ENCODE assay signal across 8 cellular contexts in genomic region chr15:21718108-21718507, GRCh38.
DNase-seq lines count a peak whose midpoint lies in the region; ATAC-seq lines count a peak whose summit lies in the region.
"Not testable (repeated sequence)": the region's sequence is repeated elsewhere in the genome, so short reads cannot be mapped to it uniquely, and the experiment has no call there.

No MANE protein-coding gene starts in this region.

- H3K36me3 Mint-ChIP-seq in activated naive CD8-positive, alpha-beta T cell treated with anti-CD3 and anti-CD28 coated beads, Interleukin-2, amount 10 ng/mL, durations not matched to agents 7 days and 5 days: not testable (repeated sequence)

- POLR2A ChIA-PET in activated naive CD8-positive, alpha-beta T cell treated with anti-CD3 and anti-CD28 coated beads, Interleukin-2, amount 10 ng/mL, durations not matched to agents 7 days and 5 days (lab: Charles Lee): not testable (repeated sequence)

- not testable (repeated sequence) for H3K4me1 Mint-ChIP-seq in activated naive CD8-positive, alpha-beta T cell treated with anti-CD3 and anti-CD28 coated beads, Interleukin-2, amount 10 ng/mL, durations not matched to agents 7 days and 5 days

- not testable (repeated sequence) for DNase-seq in activated naive CD8-positive, alpha-beta T cell treated with anti-CD3 and anti-CD28 coated beads, Interleukin-2, amount 10 ng/mL, durations not matched to agents 7 days and 5 days; stimulated activated naive CD8-positive, alpha-beta T cell treated with anti-CD3 and anti-CD28 coated beads, Interleukin-15, Interleukin-2, amounts not matched to agents 100 U/mL and 50 U/mL, for 24 hours

- H3K4me3 Mint-ChIP-seq in activated naive CD8-positive, alpha-beta T cell treated with anti-CD3 and anti-CD28 coated beads, Interleukin-2, amount 10 ng/mL, durations not matched to agents 7 days and 5 days: not testable (repeated sequence)

- H3K27me3 Mint-ChIP-seq in activated naive CD8-positive, alpha-beta T cell treated with anti-CD3 and anti-CD28 coated beads, Interleukin-2, amount 10 ng/mL, durations not matched to agents 7 days and 5 days: not testable (repeated sequence)

- not testable (repeated sequence) for H3K9me3 Mint-ChIP-seq in activated naive CD8-positive, alpha-beta T cell treated with anti-CD3 and anti-CD28 coated beads, Interleukin-2, amount 10 ng/mL, durations not matched to agents 7 days and 5 days

- ATAC-seq in GM18511 (IDR thresholded peaks at IDR 0.05; ENCODE audit: unreplicated experiment) (peak; percentile 80), GM19351 (IDR thresholded peaks at IDR 0.05; ENCODE audit: unreplicated experiment) (peak; percentile 76), GM21528 (IDR thresholded peaks at IDR 0.05; ENCODE audit: low FRiP score, unreplicated experiment) (peak; percentile 83), HG02840 (IDR thresholded peaks at IDR 0.05; ENCODE audit: low FRiP score, unreplicated experiment) (peak; percentile 66), HG03103 (IDR thresholded peaks at IDR 0.05; ENCODE audit: low read depth, unreplicated experiment) (peak; percentile 73), HG03521 (IDR thresholded peaks at IDR 0.05; ENCODE audit: unreplicated experiment) (peak; percentile 78)
- ATAC-seq in activated naive CD8-positive, alpha-beta T cell treated with anti-CD3 and anti-CD28 coated beads, Interleukin-2, amount 10 ng/mL, durations not matched to agents 7 days and 5 days (ENCODE audit: low read depth): peak; percentile 70
- ATAC-seq in stimulated activated naive CD8-positive, alpha-beta T cell treated with anti-CD3 and anti-CD28 coated beads, Interleukin-15, Interleukin-2, amounts not matched to agents 100 U/mL and 50 U/mL, for 24 hours: peak; percentile 57

- H3K27ac Mint-ChIP-seq in activated naive CD8-positive, alpha-beta T cell treated with anti-CD3 and anti-CD28 coated beads, Interleukin-2, amount 10 ng/mL, durations not matched to agents 7 days and 5 days: not testable (repeated sequence)
